ENCODE assay signal across 8 cellular contexts in the genomic region with DNA sequence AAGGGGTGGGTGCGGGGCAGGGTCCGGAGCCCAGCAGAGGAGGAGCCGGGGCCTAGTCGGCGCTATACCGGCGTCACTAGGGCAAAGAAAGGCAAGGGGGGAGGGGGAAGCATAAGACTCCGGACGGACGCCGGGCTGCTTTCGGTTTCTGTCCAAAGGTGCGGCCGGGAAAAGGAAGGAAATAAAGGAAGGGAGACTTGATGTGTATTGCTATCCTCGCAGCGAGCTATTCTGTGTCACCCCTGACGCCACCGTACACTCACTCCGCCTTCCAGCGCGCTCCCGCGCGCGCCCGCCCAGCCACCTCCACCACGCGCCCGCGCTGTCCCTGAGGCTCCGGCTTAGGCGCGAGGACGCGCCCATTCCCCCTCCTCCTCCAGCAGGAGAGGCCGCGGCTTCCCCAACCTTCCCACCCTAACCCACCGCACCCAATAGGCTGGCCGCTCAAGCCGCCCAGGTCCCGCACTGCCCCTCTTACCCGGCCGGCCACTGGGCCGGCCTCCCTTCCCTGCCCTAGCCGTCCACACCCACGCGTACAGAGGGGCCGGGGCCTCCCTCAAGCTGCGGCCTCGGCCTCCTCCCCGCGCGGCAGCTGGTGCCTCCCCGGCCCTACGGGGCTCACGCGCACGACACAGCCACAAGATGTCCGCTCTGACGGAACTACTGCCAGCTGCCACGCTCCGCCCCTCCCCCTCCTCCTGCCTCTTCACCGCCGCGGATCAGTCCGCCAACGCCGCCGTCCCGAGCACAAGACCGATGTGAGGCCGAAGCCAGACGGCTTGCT. TPM values are rescaled to one million over a fixed set of nuclear protein-coding genes. Genes with fewer than 3 reads are reported as not detected.
DNase-seq lines count a peak whose midpoint lies in the region; ATAC-seq and TF ChIP-seq lines count a peak whose summit lies in the region.

A gene (minus strand): TSS at position 662 of the 784 bp plus-strand sequence. CDS start 1,043 bp downstream, outside the sequence.

- CTCF ChIA-PET in SK-N-SH (lab: Yijun Ruan, JAX) = interaction anchor here (0.9 to 2.0 kb wide), 5 partner anchors 10 to 262 kb away, joined by 3 to 8 read pairs (median 5); no protein-coding TSS in a partner anchor

- peak within 1 kb of the TSS; percentile 78 for H2AFZ ChIP-seq in SK-N-SH (ENCODE audit: low read depth)

- H3K27me3 ChIP-seq in SK-N-SH (ENCODE audit: insufficient read depth) = no peaks in the 10 kb centered on the region
- no peaks in the 10 kb centered on the region for H3K27me3 ChIP-seq in ovary
- H3K27me3 ChIP-seq in thyroid gland = no peaks in the 10 kb centered on the region

- H3K36me3 ChIP-seq in SK-N-SH (replicated peaks in 1 of 2; ENCODE audit: control insufficient read depth in 1 of 2, insufficient read depth in 2 of 2, low read length in 1 of 2) (peaks cover 19 to 26% of the 10 kb centered on the region in 2 experiments), ovary (no peaks in the 10 kb centered on the region), thyroid gland (no peaks in the 10 kb centered on the region)

- TF ChIP-seq POLR2A in ovary (IDR thresholded peaks at IDR 0.05) (peak; percentile 91), thyroid gland (IDR thresholded peaks at IDR 0.05) (peak; percentile 85 to 92)

- peaks cover 24 to 28% of the 10 kb centered on the region in 2 donors for H3K36me3 Mint-ChIP-seq in activated naive CD4-positive, alpha-beta T cell treated with anti-CD3 and anti-CD28 coated beads, Interleukin-2, amount 50 U/mL, for 72 hours
- no peaks in the 10 kb centered on the region for H3K36me3 Mint-ChIP-seq in glutamatergic neuron (ENCODE audit: unreplicated experiment)

- H3K9me3 ChIP-seq in SK-N-SH (no peaks in the 10 kb centered on the region), ovary (no peaks in the 10 kb centered on the region), thyroid gland (no peaks in the 10 kb centered on the region)

- peaks cover 35% of the 10 kb centered on the region for H3F3A ChIP-seq in SK-N-SH (replicated peaks; ENCODE audit: insufficient read depth)

- WGBS in SK-N-SH (ENCODE audit: low lambda C conversion rate) = 2% methylated on average over 32 of the region's 73 CpGs
- 0% methylated on average over 66 to 73 of the region's 73 CpGs for WGBS in ovary, 3 donors
- 1 to 2% methylated on average over 25 to 37 of the region's 73 CpGs for WGBS in thyroid gland, 2 donors

- no peak; the same call in 1 of the 2 replicates for TF ChIP-seq CTCF in SK-N-SH (IDR thresholded peaks at IDR 0.05)
- no peak for TF ChIP-seq CTCF in glutamatergic neuron (IDR thresholded peaks at IDR 0.05; ENCODE audit: partially characterized antibody, unreplicated experiment)
- TF ChIP-seq CTCF in ovary (IDR thresholded peaks at IDR 0.05) = no peak
- peak in 1 of 6 experiments; percentile 8 for TF ChIP-seq CTCF in thyroid gland (IDR thresholded peaks at IDR 0.05)

- peaks cover 68% of the 10 kb centered on the region for H3K79me2 ChIP-seq in SK-N-SH (ENCODE audit: insufficient read depth)

- H3K9me2 ChIP-seq in SK-N-SH = no peaks in the 10 kb centered on the region

- TF ChIP-seq EP300 in SK-N-SH (IDR thresholded peaks at IDR 0.05; ENCODE audit: borderline replicate concordance in 1 of 2, low read depth in 1 of 2, low read length in 1 of 2) (peak in 1 of 2 experiments; percentile 15; a peak in 1 of 4 replicates), ovary (IDR thresholded peaks at IDR 0.05) (peak; percentile 47)

- H3K4me3 Mint-ChIP-seq in glutamatergic neuron (ENCODE audit: unreplicated experiment) = peak within 1 kb of the TSS; percentile 99

- peaks cover 45% of the 10 kb centered on the region for H4K20me1 ChIP-seq in SK-N-SH (ENCODE audit: insufficient read depth)

- peaks cover 12 to 19% of the 10 kb centered on the region in 2 experiments; a peak in 3 of 4 replicates for H3K4me1 ChIP-seq in SK-N-SH (ENCODE audit: control insufficient read depth in 1 of 2, insufficient read depth in 2 of 2, low read depth in 1 of 2, low read length in 1 of 2)
- no peaks in the 10 kb centered on the region for H3K4me1 ChIP-seq in ovary (ENCODE audit: insufficient read depth)
- peaks cover 25 to 33% of the 10 kb centered on the region in 2 donors for H3K4me1 ChIP-seq in thyroid gland

- peak within 1 kb of the TSS; percentile 95 for H3K4me2 ChIP-seq in SK-N-SH

- TF ChIP-seq RAD21 in SK-N-SH (IDR thresholded peaks at IDR 0.05; ENCODE audit: low read length) = no peak

- H3K9me3 Mint-ChIP-seq in activated naive CD4-positive, alpha-beta T cell treated with anti-CD3 and anti-CD28 coated beads, Interleukin-2, amount 50 U/mL, for 72 hours = no peaks in the 10 kb centered on the region
- H3K9me3 Mint-ChIP-seq in glutamatergic neuron (ENCODE audit: unreplicated experiment) = peaks cover 12% of the 10 kb centered on the region

- peaks cover 14% of the 10 kb centered on the region for H3K27me3 Mint-ChIP-seq in glutamatergic neuron (ENCODE audit: unreplicated experiment)

- POLR2A ChIA-PET in SK-N-SH (lab: Yijun Ruan, JAX) = interaction anchor here (0.6 to 4.4 kb wide), 16 partner anchors 9 to 1584 kb away, joined by 3 to 85 read pairs (median 4); a partner anchor contains a TSS

- peak; percentile 94 for DNase-seq in NCI-H1092 (lab: John Stamatoyannopoulos, UW)
- DNase-seq in SK-N-SH = peak; percentile 78
- DNase-seq in activated naive CD4-positive, alpha-beta T cell treated with anti-CD3 and anti-CD28 coated beads, Interleukin-2, amount 50 U/mL, for 72 hours (ENCODE audit: low spot score in 2 of 2) = peak; percentile 94 to 95
- peak; percentile 96 for DNase-seq in glutamatergic neuron
- DNase-seq in ovary = peak; percentile 94 to 97 (median 97)
- peak; percentile 93 for DNase-seq in thyroid gland

- H3K27ac Mint-ChIP-seq in activated naive CD4-positive, alpha-beta T cell treated with anti-CD3 and anti-CD28 coated beads, Interleukin-2, amount 50 U/mL, for 72 hours = no peak within 1 kb of the TSS
- no peak within 1 kb of the TSS for H3K27ac Mint-ChIP-seq in glutamatergic neuron (ENCODE audit: unreplicated experiment)

- intact Hi-C loops in ovary (cut with DNase I) = loop anchor here in 2 of 4 donors (2.0 to 5.0 kb wide), 2 partner anchors 42 to 325 kb away; a partner anchor contains a TSS
- intact Hi-C loops in thyroid gland (cut with DNase I) = loop anchor here (5.0 kb wide), 1 partner anchor 40 kb away; a partner anchor contains a TSS

- ATAC-seq in HG02571 (IDR thresholded peaks at IDR 0.05; ENCODE audit: unreplicated experiment) = peak; percentile 36
- peak; percentile 51 to 64 for ATAC-seq in activated naive CD4-positive, alpha-beta T cell treated with anti-CD3 and anti-CD28 coated beads, Interleukin-2, amount 50 U/mL, for 72 hours

- H3K27ac ChIP-seq in SK-N-SH (ENCODE audit: low read depth in 2 of 2, low read length in 1 of 2) (peak within 1 kb of the TSS; percentile 100), ovary (peak within 1 kb of the TSS; percentile 99 to 100), thyroid gland (peak within 1 kb of the TSS; percentile 100)

- H3K4me3 ChIP-seq in GM08714 (ENCODE audit: low read length) (peak within 1 kb of the TSS; percentile 100), SK-N-SH (ENCODE audit: low read depth in 2 of 2, low read length in 1 of 2) (peak within 1 kb of the TSS; percentile 84 to 92), ovary (peak within 1 kb of the TSS; percentile 93), thyroid gland (replicated peaks in 1 of 3) (peak within 1 kb of the TSS; percentile 89 to 99 (median 96))

- peak within 1 kb of the TSS; percentile 100 for H3K9ac ChIP-seq in SK-N-SH

- peaks cover 7% of the 10 kb centered on the region for H3K4me1 Mint-ChIP-seq in glutamatergic neuron (ENCODE audit: low read depth, unreplicated experiment)

TF ChIP-seq in SK-N-SH, 30 proteins besides CTCF, POLR2A, EP300 and RAD21 (continues in another document):
- TF ChIP-seq TCF12 (IDR thresholded peaks at IDR 0.05) (peak; percentile 61; the same call in 1 of the 2 replicates), EZH2phosphoT487 (IDR thresholded peaks at IDR 0.05; ENCODE audit: borderline replicate concordance, low read depth) (no peak), YY1 (IDR thresholded peaks at IDR 0.05; ENCODE audit: low read depth) (peak; percentile 90), TEAD4 (IDR thresholded peaks at IDR 0.05; ENCODE audit: borderline replicate concordance, insufficient read depth) (no peak), NRF1 (IDR thresholded peaks at IDR 0.05; ENCODE audit: low read depth, low read length) (no peak), MEF2A (IDR thresholded peaks at IDR 0.05; ENCODE audit: borderline replicate concordance, low read depth) (no peak), NFIC (IDR thresholded peaks at IDR 0.05; ENCODE audit: borderline replicate concordance) (peak; percentile 52; the same call in 1 of the 2 replicates), GATA2 (CRISPR knock-in tag; IDR thresholded peaks at IDR 0.05) (no peak)
- TF ChIP-seq, protein P1, sequence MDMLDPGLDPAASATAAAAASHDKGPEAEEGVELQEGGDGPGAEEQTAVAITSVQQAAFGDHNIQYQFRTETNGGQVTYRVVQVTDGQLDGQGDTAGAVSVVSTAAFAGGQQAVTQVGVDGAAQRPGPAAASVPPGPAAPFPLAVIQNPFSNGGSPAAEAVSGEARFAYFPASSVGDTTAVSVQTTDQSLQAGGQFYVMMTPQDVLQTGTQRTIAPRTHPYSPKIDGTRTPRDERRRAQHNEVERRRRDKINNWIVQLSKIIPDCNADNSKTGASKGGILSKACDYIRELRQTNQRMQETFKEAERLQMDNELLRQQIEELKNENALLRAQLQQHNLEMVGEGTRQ (IDR thresholded peaks at IDR 0.05; ENCODE audit: borderline replicate concordance, low read depth, low read length) = no peak
- TF ChIP-seq, protein P2, sequence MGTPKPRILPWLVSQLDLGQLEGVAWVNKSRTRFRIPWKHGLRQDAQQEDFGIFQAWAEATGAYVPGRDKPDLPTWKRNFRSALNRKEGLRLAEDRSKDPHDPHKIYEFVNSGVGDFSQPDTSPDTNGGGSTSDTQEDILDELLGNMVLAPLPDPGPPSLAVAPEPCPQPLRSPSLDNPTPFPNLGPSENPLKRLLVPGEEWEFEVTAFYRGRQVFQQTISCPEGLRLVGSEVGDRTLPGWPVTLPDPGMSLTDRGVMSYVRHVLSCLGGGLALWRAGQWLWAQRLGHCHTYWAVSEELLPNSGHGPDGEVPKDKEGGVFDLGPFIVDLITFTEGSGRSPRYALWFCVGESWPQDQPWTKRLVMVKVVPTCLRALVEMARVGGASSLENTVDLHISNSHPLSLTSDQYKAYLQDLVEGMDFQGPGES (IDR thresholded peaks at IDR 0.05; ENCODE audit: low read depth, low read length) = no peak

RNA-seq across cellular contexts. Expression of the gene that starts here (rescaled TPM):
- polyA plus RNA-seq in SK-N-SH (2012; rRNA removed) = 199 and 216 TPM in 2 replicates
- 218 and 251 TPM in 2 replicates for polyA plus RNA-seq in SK-N-SH (2012; cell fraction: cytosol; rRNA removed)
- 216 and 236 TPM in 2 replicates for polyA plus RNA-seq in SK-N-SH (2012; cell fraction: nucleus; rRNA removed)
- total RNA-seq in activated naive CD4-positive, alpha-beta T cell treated with anti-CD3 and anti-CD28 coated beads, Interleukin-2, amount 50 U/mL, for 72 hours = 100 to 1,000 TPM; 413 to 496 TPM
- 261 TPM for total RNA-seq in glutamatergic neuron (ENCODE audit: unreplicated experiment)
- 100 to 1,000 TPM; 211 to 336 (median 258) TPM for total RNA-seq in ovary
- 100 to 1,000 TPM; 163 to 347 TPM for polyA plus RNA-seq in ovary
- total RNA-seq in thyroid gland = 100 to 1,000 TPM; 379 to 633 (median 495) TPM

Comparison
In these comparisons a context has a peak if more than half of its experiments do, and no peak if none do; other contexts are left out.
1. Peak in every context shown above with its lines: DNase-seq, ATAC-seq, H3K4me3 ChIP-seq and H3K27ac ChIP-seq.